In the genomic region with DNA sequence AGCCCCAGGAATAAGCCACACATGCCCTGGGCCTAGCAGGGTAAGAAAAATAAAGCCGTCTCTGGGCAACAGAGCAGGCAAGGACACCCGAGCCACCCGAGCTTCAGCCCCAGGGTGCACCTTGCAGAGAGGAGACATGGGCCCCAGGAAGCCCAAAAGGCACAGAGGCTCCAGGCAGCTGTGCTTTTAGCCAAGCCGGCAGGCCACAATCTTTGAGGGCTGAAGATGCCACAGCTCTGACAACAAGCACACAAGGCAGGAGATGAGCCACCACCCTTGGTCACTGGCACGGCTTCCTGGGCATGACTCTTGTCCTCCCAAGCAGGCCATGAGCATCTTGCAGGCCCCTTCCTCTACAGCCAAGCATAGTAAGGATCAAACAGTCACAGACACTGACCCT, we compare ENCODE assay signal across 20 cellular contexts.
"Had no signal": no experiment of that assay in that cellular context is flagged by ENCODE, and none has a peak within 500 bp of the region (broad histone marks: within the 10 kb centered on the region; RNA-seq: fewer than 3 reads in every experiment).

No MANE protein-coding gene starts in this region.

- H3K27ac ChIP-seq: brain microvascular endothelial cell, coronary artery, lower lobe of right lung, parathyroid adenoma, vagina had no signal

- H3K4me3 Mint-ChIP-seq: activated CD4-positive, alpha-beta T cell treated with anti-CD3 and anti-CD28 coated beads, Interleukin-2, amount 10 ng/mL, durations not matched to agents 24 days and 14 days; activated CD8-positive, alpha-beta T cell treated with anti-CD3 and anti-CD28 coated beads for 36 hours; activated naive CD4-positive, alpha-beta T cell treated with anti-CD3 and anti-CD28 coated beads for 36 hours; central memory CD8-positive, alpha-beta T cell; natural killer cell treated with Interleukin-12 subunit alpha and Interleukin-12 subunit beta and Interleukin-15 and Interleukin-18, amount 100 ng/mL, for 72 hours; stimulated activated naive B cell treated with anti-CD40 and anti-IgM and Interleukin-4, amounts not matched to agents 10 μg/mL and 1 μg/mL and 100 μg/mL, for 72 hours had no signal

- H3K27me3 ChIP-seq: brain microvascular endothelial cell, vagina had no signal

- DNase-seq: activated CD4-positive, alpha-beta T cell treated with anti-CD3 and anti-CD28 coated beads, Interleukin-2, amount 10 ng/mL, durations not matched to agents 24 days and 14 days; activated CD8-positive, alpha-beta T cell treated with anti-CD3 and anti-CD28 coated beads for 36 hours; activated naive CD4-positive, alpha-beta T cell treated with anti-CD3 and anti-CD28 coated beads for 36 hours; activated T-cell treated with anti-CD3 and anti-CD28 coated beads, Interleukin-2, amount 50 U/mL, for 1 hour; brain microvascular endothelial cell; effector CD4-positive, alpha-beta T cell; left cardiac atrium; lower lobe of right lung; stimulated activated CD4-positive, alpha-beta T cell treated with anti-CD3 and anti-CD28 coated beads, Interleukin-4, amount 100 ng/mL, for 4 hours; stimulated activated naive B cell treated with anti-CD40 and anti-IgM and Interleukin-4, amounts not matched to agents 10 μg/mL and 1 μg/mL and 100 μg/mL, for 72 hours; T1000; trophoblast cell had no signal

- H3K27me3 Mint-ChIP-seq: activated CD4-positive, alpha-beta T cell treated with anti-CD3 and anti-CD28 coated beads, Interleukin-2, amount 10 ng/mL, durations not matched to agents 24 days and 14 days; activated CD8-positive, alpha-beta T cell treated with anti-CD3 and anti-CD28 coated beads for 36 hours; central memory CD8-positive, alpha-beta T cell; natural killer cell treated with Interleukin-12 subunit alpha and Interleukin-12 subunit beta and Interleukin-15 and Interleukin-18, amount 100 ng/mL, for 72 hours; stimulated activated naive B cell treated with anti-CD40 and anti-IgM and Interleukin-4, amounts not matched to agents 10 μg/mL and 1 μg/mL and 100 μg/mL, for 72 hours had no signal

- H3K27ac Mint-ChIP-seq: activated CD4-positive, alpha-beta T cell treated with anti-CD3 and anti-CD28 coated beads, Interleukin-2, amount 10 ng/mL, durations not matched to agents 24 days and 14 days; activated CD8-positive, alpha-beta T cell treated with anti-CD3 and anti-CD28 coated beads for 36 hours; activated naive CD4-positive, alpha-beta T cell treated with anti-CD3 and anti-CD28 coated beads for 36 hours; activated T-helper 2 cell treated with anti-CD3 and anti-CD28 coated beads, Interferon-gamma antibody, Interleukin-2, Interleukin-4, amounts not matched to agents 10 μg/mL and 5 μg/mL and 100 μg/mL, durations not matched to agents 14 hours and 24 hours and 36 hours; natural killer cell treated with Interleukin-12 subunit alpha and Interleukin-12 subunit beta and Interleukin-15 and Interleukin-18, amount 100 ng/mL, for 72 hours; stimulated activated naive B cell treated with anti-CD40 and anti-IgM and Interleukin-4, amounts not matched to agents 10 μg/mL and 1 μg/mL and 100 μg/mL, for 72 hours had no signal

- H3K4me3 ChIP-seq: coronary artery, lower lobe of right lung, vagina had no signal

- H3K36me3 ChIP-seq: brain microvascular endothelial cell, lower lobe of right lung, vagina had no signal

- ATAC-seq: activated CD8-positive, alpha-beta T cell treated with anti-CD3 and anti-CD28 coated beads for 36 hours; esophagus mucosa; lower lobe of right lung; natural killer cell treated with Interleukin-12 subunit alpha and Interleukin-12 subunit beta and Interleukin-15 and Interleukin-18, amount 100 ng/mL, for 72 hours; sciatic nerve; stimulated activated naive B cell treated with anti-CD40 and anti-IgM and Interleukin-4, amounts not matched to agents 10 μg/mL and 1 μg/mL and 100 μg/mL, for 72 hours had no signal

- H3K9me3 ChIP-seq: lower lobe of right lung, vagina had no signal

- H3K9me3 Mint-ChIP-seq: activated CD4-positive, alpha-beta T cell treated with anti-CD3 and anti-CD28 coated beads, Interleukin-2, amount 10 ng/mL, durations not matched to agents 24 days and 14 days; activated CD8-positive, alpha-beta T cell treated with anti-CD3 and anti-CD28 coated beads for 36 hours; activated naive CD4-positive, alpha-beta T cell treated with anti-CD3 and anti-CD28 coated beads for 36 hours; activated T-helper 2 cell treated with anti-CD3 and anti-CD28 coated beads, Interferon-gamma antibody, Interleukin-2, Interleukin-4, amounts not matched to agents 10 μg/mL and 5 μg/mL and 100 μg/mL, durations not matched to agents 14 hours and 24 hours and 36 hours; central memory CD8-positive, alpha-beta T cell; natural killer cell treated with Interleukin-12 subunit alpha and Interleukin-12 subunit beta and Interleukin-15 and Interleukin-18, amount 100 ng/mL, for 72 hours; stimulated activated naive B cell treated with anti-CD40 and anti-IgM and Interleukin-4, amounts not matched to agents 10 μg/mL and 1 μg/mL and 100 μg/mL, for 72 hours had no signal

- H3K9ac ChIP-seq: parathyroid adenoma had no signal

- H3K36me3 Mint-ChIP-seq: natural killer cell treated with Interleukin-12 subunit alpha and Interleukin-12 subunit beta and Interleukin-15 and Interleukin-18, amount 100 ng/mL, for 72 hours had no signal
